In genomic region chr17:78173025-78173715, GRCh38 we compare ENCODE assay signal across 8 cellular contexts. TPM values are rescaled to one million over a fixed set of nuclear protein-coding genes. Genes with fewer than 3 reads are reported as not detected.
DNase-seq lines count a peak whose midpoint lies in the region; ATAC-seq and TF ChIP-seq lines count a peak whose summit lies in the region.

No MANE protein-coding gene starts in this region.

- H3K9ac ChIP-seq in liver (ENCODE audit: low read depth in 1 of 2, low read length in 2 of 2), result no peak overlapping the region

- H3K36me3 Mint-ChIP-seq in MCF 10A (ENCODE audit: insufficient read depth, unreplicated experiment), result peaks cover 24% of the 10 kb centered on the region
- peaks cover 39% of the 10 kb centered on the region for H3K36me3 Mint-ChIP-seq in activated CD4-positive, alpha-beta memory T cell treated with anti-CD3 and anti-CD28 coated beads for 36 hours

- H3K9me3 ChIP-seq in breast epithelium (no peaks in the 10 kb centered on the region), liver (ENCODE audit: control insufficient read depth in 4 of 4, low read length in 3 of 4) (no peaks in the 10 kb centered on the region), uterus (no peaks in the 10 kb centered on the region)

- no peak overlapping the region for H3K27ac Mint-ChIP-seq in MCF 10A (ENCODE audit: low read depth, unreplicated experiment)
- H3K27ac Mint-ChIP-seq in activated CD4-positive, alpha-beta memory T cell treated with anti-CD3 and anti-CD28 coated beads for 36 hours, result peak overlapping the region; percentile 86

- H3K9me3 Mint-ChIP-seq in MCF 10A (ENCODE audit: unreplicated experiment), result no peaks in the 10 kb centered on the region
- H3K9me3 Mint-ChIP-seq in activated CD4-positive, alpha-beta memory T cell treated with anti-CD3 and anti-CD28 coated beads for 36 hours, result no peaks in the 10 kb centered on the region

- H3K4me1 Mint-ChIP-seq in MCF 10A (ENCODE audit: insufficient read depth, unreplicated experiment), result peaks cover 11% of the 10 kb centered on the region
- peaks cover 59% of the 10 kb centered on the region for H3K4me1 Mint-ChIP-seq in activated CD4-positive, alpha-beta memory T cell treated with anti-CD3 and anti-CD28 coated beads for 36 hours (ENCODE audit: low read depth)

- H3K36me3 ChIP-seq in breast epithelium, result no peaks in the 10 kb centered on the region
- peaks cover 0 to 21% (median 4%) of the 10 kb centered on the region in 4 donors for H3K36me3 ChIP-seq in liver (ENCODE audit: control insufficient read depth in 4 of 4, insufficient read depth in 3 of 4, low read depth in 1 of 4, low read length in 3 of 4)
- H3K36me3 ChIP-seq in uterus, result no peaks in the 10 kb centered on the region

- H3K4me3 ChIP-seq in breast epithelium, result no peak overlapping the region
- H3K4me3 ChIP-seq in liver (ENCODE audit: low read depth in 1 of 3, low read length in 3 of 3), result no peak overlapping the region
- H3K4me3 ChIP-seq in uterus, result no peak overlapping the region

- no peak for TF ChIP-seq CTCF in breast epithelium (IDR thresholded peaks at IDR 0.05)
- no peak for TF ChIP-seq CTCF in MCF 10A (IDR thresholded peaks at IDR 0.05; ENCODE audit: unreplicated experiment)
- TF ChIP-seq CTCF in liver (IDR thresholded peaks at IDR 0.05; ENCODE audit: low read depth, low read length, missing input control), result no peak
- no peak for TF ChIP-seq CTCF in uterus (IDR thresholded peaks at IDR 0.05)

- intact Hi-C loops in breast epithelium (cut with DNase I; ENCODE audit: low total_unique reads) (loop anchor here (10.0 kb wide), 1 partner anchor 58 kb away; no protein-coding TSS in a partner anchor), MCF 10A (cut with micrococcal nuclease) (no loop called here), uterus (cut with DNase I; ENCODE audit: low total_unique reads) (no loop called here)
- intact Hi-C loops in activated CD4-positive, alpha-beta memory T cell treated with anti-CD3 and anti-CD28 coated beads for 36 hours (cut with micrococcal nuclease), result no loop called here

- DNase-seq in breast epithelium (ENCODE audit: low spot score in 2 of 2), result no peak
- DNase-seq in MCF 10A (ENCODE audit: unreplicated experiment), result no peak
- DNase-seq in activated CD4-positive, alpha-beta memory T cell treated with anti-CD3 and anti-CD28 coated beads for 36 hours, result peak; percentile 52
- DNase-seq in uterus, result peak in 1 of 2 donors; percentile 24
- no peak for DNase-seq in NCI-H1694 treated with DMSO at 0.1 percent for 48 hours (lab: John Stamatoyannopoulos, UW)
- DNase-seq in amygdala (lab: John Stamatoyannopoulos, UW), result no peak

- CTCF ChIA-PET in MCF 10A (lab: Yijun Ruan, JAX), result interaction anchor here (0.6 to 1.1 kb wide), 3 partner anchors 54 to 66 kb away, joined by 3 to 4 read pairs (median 3); no protein-coding TSS in a partner anchor
- CTCF ChIA-PET in activated CD4-positive, alpha-beta memory T cell treated with anti-CD3 and anti-CD28 coated beads for 36 hours (lab: Charles Lee), result interaction anchor here (0.6 to 1.0 kb wide), 4 partner anchors 9 to 64 kb away, joined by 3 read pairs; no protein-coding TSS in a partner anchor

- BruUV-seq in MCF 10A (replicated peaks; lab: Mats Ljungman, UMichigan), result no TSS peak

- H3K4me3 Mint-ChIP-seq in MCF 10A (ENCODE audit: unreplicated experiment), result no peak overlapping the region
- H3K4me3 Mint-ChIP-seq in activated CD4-positive, alpha-beta memory T cell treated with anti-CD3 and anti-CD28 coated beads for 36 hours, result no peak overlapping the region

- ATAC-seq in HG02852 (IDR thresholded peaks at IDR 0.05; ENCODE audit: unreplicated experiment), result no peak

- peak overlapping the region; percentile 88 to 91 for H3K27ac ChIP-seq in breast epithelium
- peak overlapping the region; percentile 69 to 76 for H3K27ac ChIP-seq in liver (ENCODE audit: low read depth in 1 of 2, low read length in 2 of 2)
- peak overlapping the region; percentile 81 to 85 for H3K27ac ChIP-seq in uterus

- TF ChIP-seq POLR2A in breast epithelium (IDR thresholded peaks at IDR 0.05) (no peak), uterus (IDR thresholded peaks at IDR 0.05) (no peak)

- H3K4me1 ChIP-seq in breast epithelium (peaks cover 5 to 21% of the 10 kb centered on the region in 2 donors), liver (ENCODE audit: control insufficient read depth in 4 of 4, insufficient read depth in 4 of 4, low read length in 3 of 4) (peaks cover 23 to 55% (median 43%) of the 10 kb centered on the region in 4 donors), uterus (peaks cover 0 to 16% of the 10 kb centered on the region in 2 donors)

- H3K27me3 Mint-ChIP-seq in MCF 10A (ENCODE audit: insufficient read depth, unreplicated experiment), result no peaks in the 10 kb centered on the region
- H3K27me3 Mint-ChIP-seq in activated CD4-positive, alpha-beta memory T cell treated with anti-CD3 and anti-CD28 coated beads for 36 hours, result no peaks in the 10 kb centered on the region

- WGBS in liver, result 70% methylated on average over 11 of the region's 11 CpGs

- H3K27me3 ChIP-seq in breast epithelium, result no peaks in the 10 kb centered on the region
- no peaks in the 10 kb centered on the region for H3K27me3 ChIP-seq in liver (ENCODE audit: control insufficient read depth in 4 of 4, insufficient read depth in 4 of 4, low read length in 3 of 4)
- H3K27me3 ChIP-seq in uterus, result no peaks in the 10 kb centered on the region

- POLR2A ChIA-PET in MCF 10A (lab: Yijun Ruan, JAX), result interaction anchor here (0.8 kb wide), 1 partner anchor 13 kb away, joined by 4 read pairs; the partner anchor contains the start of gene TK1
- POLR2A ChIA-PET in activated CD4-positive, alpha-beta memory T cell treated with anti-CD3 and anti-CD28 coated beads for 36 hours (lab: Charles Lee), result interaction anchor here (1.4 to 1.7 kb wide), 2 partner anchors 10 to 13 kb away, joined by 3 to 4 read pairs; partner anchors contain the start of gene TK1

- TF ChIP-seq RAD21 in liver (IDR thresholded peaks at IDR 0.05), result no peak

TF ChIP-seq in liver, 16 proteins besides CTCF, POLR2A, EP300 and RAD21:
- TF ChIP-seq RXRA (IDR thresholded peaks at IDR 0.05) (peak in 1 of 2 donors; percentile 55), TAF1 (conservative IDR thresholded peaks at IDR 0.05) (no peak), NR2F2 (IDR thresholded peaks at IDR 0.05) (peak; percentile 90)

RNA-seq across cellular contexts. Expression of gene SYNGR2, which starts 4.8 kb away (rescaled TPM):
- total RNA-seq in breast epithelium, result 10 to 100 TPM; 37.8 to 69.5 (median 64.2) TPM
- total RNA-seq in MCF 10A (2022), result 52.2 and 54.2 TPM in 2 replicates
- total RNA-seq in activated CD4-positive, alpha-beta memory T cell treated with anti-CD3 and anti-CD28 coated beads for 36 hours, result 10 to 100 TPM; 79.2 to 87.7 TPM
- 10 to 100 TPM; 27.9 to 33.6 TPM for total RNA-seq in liver
- 10 to 100 TPM; 76.8 to 84.7 TPM for polyA plus RNA-seq in liver
- 10 to 100 TPM; 16.7 to 83.2 (median 49.1) TPM for total RNA-seq in uterus

RNA-seq across cellular contexts. Expression of gene TK1, which starts 13.7 kb away (rescaled TPM):
- total RNA-seq in breast epithelium, result 1 to 10 TPM; 2.6 to 5.6 (median 3.7) TPM
- 8.5 and 21.4 TPM in 2 replicates for total RNA-seq in MCF 10A (2022)
- 100 to 1,000 TPM; 188 to 193 TPM for total RNA-seq in activated CD4-positive, alpha-beta memory T cell treated with anti-CD3 and anti-CD28 coated beads for 36 hours
- total RNA-seq in liver, result 10 to 100 TPM in 1 of 2 donors, under 1 TPM in 1; 0.84 to 97.6 TPM
- polyA plus RNA-seq in liver, result 10 to 100 TPM in 1 of 2 donors, 1 to 10 TPM in 1; 5.9 to 14.2 TPM
- total RNA-seq in uterus, result 10 to 100 TPM in 1 of 4 donors, 1 to 10 TPM in 1, not detected in 2; 1.4 to 40.8 TPM

RNA-seq across cellular contexts. Expression of gene AFMID, which starts 14.0 kb away (rescaled TPM):
- total RNA-seq in breast epithelium (10 to 100 TPM; 12.3 to 66.2 (median 65.2) TPM), MCF 10A (2022) (18.7 and 22.2 TPM in 2 replicates), liver (100 to 1,000 TPM in 1 of 2 donors, 10 to 100 TPM in 1; 73.4 to 201 TPM), uterus (10 to 100 TPM; 21.2 to 38.4 (median 23.7) TPM)
- total RNA-seq in activated CD4-positive, alpha-beta memory T cell treated with anti-CD3 and anti-CD28 coated beads for 36 hours, result 10 to 100 TPM; 16.8 to 19.0 TPM
- 100 to 1,000 TPM; 112 to 165 TPM for polyA plus RNA-seq in liver

RNA-seq across cellular contexts. Expression of gene C17orf99, which starts 27.0 kb away (rescaled TPM):
- total RNA-seq in breast epithelium (not detected), MCF 10A (2022) (not detected in 2 replicates), liver (10 to 100 TPM in 1 of 2 donors, not detected in 1; 98.3 TPM), uterus (under 1 TPM in 1 of 4 donors, not detected in 3; 0.62 TPM)
- total RNA-seq in activated CD4-positive, alpha-beta memory T cell treated with anti-CD3 and anti-CD28 coated beads for 36 hours, result not detected
- not detected for polyA plus RNA-seq in liver

RNA-seq across cellular contexts. Expression of gene BIRC5, which starts 40.9 kb away (rescaled TPM):
- total RNA-seq in breast epithelium, result 1 to 10 TPM in 1 of 3 donors, under 1 TPM in 2; 0.29 to 1.9 (median 0.33) TPM
- 24.6 and 45.6 TPM in 2 replicates for total RNA-seq in MCF 10A (2022)
- total RNA-seq in activated CD4-positive, alpha-beta memory T cell treated with anti-CD3 and anti-CD28 coated beads for 36 hours, result 10 to 100 TPM; 87.4 to 95.4 TPM
- total RNA-seq in liver, result 10 to 100 TPM in 1 of 2 donors, under 1 TPM in 1; 0.42 to 73.2 TPM
- polyA plus RNA-seq in liver, result 1 to 10 TPM; 2.2 to 3.9 TPM
- total RNA-seq in uterus, result 10 to 100 TPM in 2 of 4 donors, not detected in 2; 26.3 to 29.7 TPM
